In the genomic region with DNA sequence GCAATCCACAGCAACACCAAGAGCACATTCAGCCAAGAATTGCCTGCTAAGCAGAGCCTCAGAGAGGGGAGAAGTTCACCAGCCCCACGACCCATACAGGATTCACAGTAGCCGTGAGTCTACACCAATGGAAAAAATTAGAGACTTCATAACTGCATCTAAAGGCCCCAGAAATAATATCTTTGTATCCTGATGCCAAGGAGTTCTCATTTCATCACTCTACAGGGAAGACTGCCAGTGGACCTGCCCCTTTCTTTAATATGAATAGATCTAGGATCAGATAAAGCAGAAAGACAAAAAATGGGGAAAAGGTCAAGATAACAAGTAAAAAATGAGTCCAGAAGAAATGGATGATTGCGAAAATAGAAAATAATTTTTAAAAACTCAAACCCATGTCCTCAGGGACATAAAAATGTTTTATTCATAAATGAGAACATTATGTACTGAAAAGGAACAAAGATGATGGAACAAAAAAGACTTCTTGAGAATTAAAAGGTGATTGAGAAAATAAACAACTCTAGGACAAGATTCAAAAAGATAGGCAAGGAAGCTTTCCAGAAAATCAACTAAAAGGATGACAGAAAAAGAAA, we compare ENCODE assay signal across 16 cellular contexts. TPM values are rescaled to one million over a fixed set of nuclear protein-coding genes. Genes with fewer than 3 reads are reported as not detected.
DNase-seq lines count a peak whose midpoint lies in the region; ATAC-seq and TF ChIP-seq lines count a peak whose summit lies in the region.
"Had no signal": no experiment of that assay in that cellular context is flagged by ENCODE, and none has a peak within 500 bp of the region (broad histone marks: within the 10 kb centered on the region; RNA-seq: fewer than 3 reads in every experiment).

No MANE protein-coding gene starts in this region.

- H3K9me3 ChIP-seq in T-helper 17 cell (ENCODE audit: control insufficient read depth, low read length, poor library complexity, severe bottlenecking) (no peaks in the 10 kb centered on the region), breast epithelium (no peaks in the 10 kb centered on the region)
- H3K9me3 ChIP-seq: Peyer's patch had no signal

- H3K27ac ChIP-seq in breast epithelium = peak overlapping the region; percentile 93 to 94

- H3K4me1 Mint-ChIP-seq in T-helper 17 cell (peaks cover 52% of the 10 kb centered on the region), immature natural killer cell (peaks cover 65 to 67% of the 10 kb centered on the region in 2 donors)
- peaks cover 35% of the 10 kb centered on the region for H3K4me1 Mint-ChIP-seq in stimulated activated memory B cell treated with anti-CD40 and anti-IgM and Interleukin-4, amounts not matched to agents 10 μg/mL and 1 μg/mL and 100 μg/mL, for 72 hours

- DNase-seq in T-helper 17 cell (no peak), breast epithelium (ENCODE audit: low spot score in 2 of 2) (peak in 1 of 2 donors; percentile 42), immature natural killer cell (no peak), NCI-H1048 (lab: John Stamatoyannopoulos, UW) (no peak), dermis blood vessel endothelial cell (no peak)
- DNase-seq in activated effector memory CD4-positive, alpha-beta T cell treated with Interleukin-2 at 50 U/mL for 16 hours = no peak
- DNase-seq: foreskin melanocyte; kidney glomerular epithelial cell; occipital lobe; stimulated activated CD4-positive, alpha-beta T cell treated with anti-CD3 and anti-CD28 coated beads, Interleukin-1b, Interleukin-23, amount 100 ng/mL, for 48 hours; stimulated activated naive CD8-positive, alpha-beta T cell treated with anti-CD3 and anti-CD28 coated beads, Interleukin-15, Interleukin-2, amounts not matched to agents 100 U/mL and 50 U/mL, for 24 hours had no signal

- intact Hi-C loops in breast epithelium (cut with DNase I; ENCODE audit: low total_unique reads) = no loop called here

- H3K4me3 ChIP-seq in breast epithelium = no peak overlapping the region
- H3K4me3 ChIP-seq: Peyer's patch had no signal

- no peaks in the 10 kb centered on the region for H3K27me3 Mint-ChIP-seq in T-helper 17 cell
- no peaks in the 10 kb centered on the region for H3K27me3 Mint-ChIP-seq in immature natural killer cell (ENCODE audit: low read depth in 3 of 3)
- H3K27me3 Mint-ChIP-seq in stimulated activated memory B cell treated with anti-CD40 and anti-IgM and Interleukin-4, amounts not matched to agents 10 μg/mL and 1 μg/mL and 100 μg/mL, for 72 hours = no peaks in the 10 kb centered on the region

- peaks cover 11 to 33% of the 10 kb centered on the region in 2 donors for H3K4me1 ChIP-seq in breast epithelium

- H3K36me3 ChIP-seq in breast epithelium = no peaks in the 10 kb centered on the region

- no peak for TF ChIP-seq CTCF in breast epithelium (IDR thresholded peaks at IDR 0.05)

- no peaks in the 10 kb centered on the region for H3K27me3 ChIP-seq in breast epithelium
- H3K27me3 ChIP-seq: Peyer's patch had no signal

- H3K27ac Mint-ChIP-seq in T-helper 17 cell (peak overlapping the region; percentile 100), immature natural killer cell (peak overlapping the region in 5 of 6 donors; percentile 0 to 66 (median 15))
- peak overlapping the region; percentile 41 for H3K27ac Mint-ChIP-seq in stimulated activated memory B cell treated with anti-CD40 and anti-IgM and Interleukin-4, amounts not matched to agents 10 μg/mL and 1 μg/mL and 100 μg/mL, for 72 hours

- ATAC-seq in T-helper 17 cell = no peak
- no peak for ATAC-seq in stimulated activated memory B cell treated with anti-CD40 and anti-IgM and Interleukin-4, amounts not matched to agents 10 μg/mL and 1 μg/mL and 100 μg/mL, for 72 hours
- no peak for ATAC-seq in GM19351 (IDR thresholded peaks at IDR 0.05; ENCODE audit: unreplicated experiment)
- ATAC-seq: stimulated activated naive CD8-positive, alpha-beta T cell treated with anti-CD3 and anti-CD28 coated beads, Interleukin-15, Interleukin-2, amounts not matched to agents 100 U/mL and 50 U/mL, for 24 hours had no signal

- no peak for TF ChIP-seq POLR2A in breast epithelium (IDR thresholded peaks at IDR 0.05)

- H3K4me3 Mint-ChIP-seq in T-helper 17 cell (peak overlapping the region; percentile 61), immature natural killer cell (no peak overlapping the region)
- no peak overlapping the region for H3K4me3 Mint-ChIP-seq in stimulated activated memory B cell treated with anti-CD40 and anti-IgM and Interleukin-4, amounts not matched to agents 10 μg/mL and 1 μg/mL and 100 μg/mL, for 72 hours

- peaks cover 17% of the 10 kb centered on the region for H3K36me3 Mint-ChIP-seq in T-helper 17 cell (ENCODE audit: low read depth)
- peaks cover 16 to 47% (median 19%) of the 10 kb centered on the region in 3 donors for H3K36me3 Mint-ChIP-seq in immature natural killer cell
- peaks cover 40% of the 10 kb centered on the region for H3K36me3 Mint-ChIP-seq in stimulated activated memory B cell treated with anti-CD40 and anti-IgM and Interleukin-4, amounts not matched to agents 10 μg/mL and 1 μg/mL and 100 μg/mL, for 72 hours

- no peaks in the 10 kb centered on the region for H3K9me3 Mint-ChIP-seq in immature natural killer cell
- peaks cover 4% of the 10 kb centered on the region for H3K9me3 Mint-ChIP-seq in stimulated activated memory B cell treated with anti-CD40 and anti-IgM and Interleukin-4, amounts not matched to agents 10 μg/mL and 1 μg/mL and 100 μg/mL, for 72 hours

RNA-seq across cellular contexts. Expression of gene APOL3, which starts 9.5 kb away (rescaled TPM):
- 100 to 1,000 TPM; 229 to 265 TPM for total RNA-seq in T-helper 17 cell
- total RNA-seq in breast epithelium = 100 to 1,000 TPM in 2 of 3 donors, 10 to 100 TPM in 1; 46.5 to 130 (median 101) TPM
- polyA plus RNA-seq in immature natural killer cell = 10 to 100 TPM; 32.8 to 83.5 (median 56.3) TPM
- 212 and 214 TPM in 2 replicates for total RNA-seq in dermis blood vessel endothelial cell
- total RNA-seq: bronchial epithelial cell had no signal

RNA-seq across cellular contexts. Expression of gene APOL4, which starts 50.5 kb away (rescaled TPM):
- total RNA-seq in T-helper 17 cell (under 1 TPM in 1 of 2 donors, not detected in 1; 0.22 TPM), breast epithelium (10 to 100 TPM in 2 of 3 donors, 1 to 10 TPM in 1; 4.9 to 41.3 (median 15.0) TPM), dermis blood vessel endothelial cell (2.4 and 3.1 TPM in 2 replicates)
- polyA plus RNA-seq in immature natural killer cell = under 1 TPM in 2 of 3 donors, not detected in 1; 0.25 to 0.27 TPM
- total RNA-seq: NCI-H460 had no signal

Comparison
In these comparisons a context has a peak if more than half of its experiments do, and no peak if none do; other contexts are left out.
1. H3K27ac Mint-ChIP-seq: peak in every context shown above with its lines; median percentile 100 in T-helper 17 cell; 41 in stimulated activated memory B cell treated with anti-CD40 and anti-IgM and Interleukin-4, amounts not matched to agents 10 μg/mL and 1 μg/mL and 100 μg/mL, for 72 hours; 15 in immature natural killer cell.